In the genomic region with DNA sequence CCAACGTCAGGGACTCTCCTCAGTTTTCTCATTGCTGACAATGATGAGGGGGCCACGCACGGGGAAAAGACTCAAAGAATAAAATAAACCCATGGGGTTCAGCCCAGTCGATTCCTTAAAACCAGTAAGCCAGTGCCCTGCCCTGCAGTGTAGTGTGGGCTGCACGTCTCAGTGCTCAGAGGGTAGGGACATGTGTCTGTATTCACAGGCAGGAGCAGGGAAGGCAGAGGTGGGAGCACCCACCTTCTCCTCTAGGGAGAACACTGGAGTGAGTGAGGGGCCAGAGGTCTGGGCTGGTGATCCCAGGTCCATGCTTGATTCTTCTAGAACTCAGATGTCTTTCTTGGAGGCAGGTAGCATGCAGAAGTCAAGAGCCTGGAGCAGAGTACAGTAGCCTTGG, we compare ENCODE assay signal across 23 cellular contexts.
DNase-seq lines count a peak whose midpoint lies in the region; ATAC-seq and TF ChIP-seq lines count a peak whose summit lies in the region.
"Had no signal": no experiment of that assay in that cellular context is flagged by ENCODE, and none has a peak within 500 bp of the region (broad histone marks: within the 10 kb centered on the region; RNA-seq: fewer than 3 reads in every experiment).

No MANE protein-coding gene starts in this region.

- no peak for TF ChIP-seq CTCF in osteocyte (IDR thresholded peaks at IDR 0.05)

- H3K36me3 Mint-ChIP-seq in osteocyte (ENCODE audit: unreplicated experiment) = no peaks in the 10 kb centered on the region
- H3K36me3 Mint-ChIP-seq in naive thymus-derived CD8-positive, alpha-beta T cell = no peaks in the 10 kb centered on the region

- POLR2A ChIA-PET in naive thymus-derived CD8-positive, alpha-beta T cell (lab: Charles Lee) = no interaction called here

- ATAC-seq in naive thymus-derived CD8-positive, alpha-beta T cell = no peak
- ATAC-seq: GM12878 had no signal

- no peak overlapping the region for H3K4me3 Mint-ChIP-seq in osteocyte (ENCODE audit: unreplicated experiment)
- no peak overlapping the region for H3K4me3 Mint-ChIP-seq in naive thymus-derived CD8-positive, alpha-beta T cell
- H3K4me3 Mint-ChIP-seq: CD4-positive, alpha-beta T cell had no signal

- peak; percentile 15 for DNase-seq in activated CD8-positive, alpha-beta memory T cell treated with anti-CD3 and anti-CD28 coated beads for 24 hours
- DNase-seq in activated CD8-positive, alpha-beta memory T cell treated with anti-CD3 and anti-CD28 coated beads, Interleukin-2, amount 50 U/mL, for 48 hours = no peak
- DNase-seq in ELF-1 (ENCODE audit: low read depth, low spot score) (peak; percentile 0), iPS-NIHi7 (ENCODE audit: extremely low spot score) (peak; percentile 6), osteocyte (ENCODE audit: extremely low spot score, unreplicated experiment) (peak; percentile 36), NCI-H2081 treated with DMSO at 0.1 percent for 48 hours (lab: John Stamatoyannopoulos, UW) (no peak), Kasumi-1 (lab: John Stamatoyannopoulos, UW) (no peak)
- no peak for DNase-seq in naive thymus-derived CD8-positive, alpha-beta T cell
- DNase-seq: AML-193, DMS53, HCEC 1CT, NCI-H1092, NCI-H1417 treated with DMSO at 0.1 percent for 48 hours, NCI-H1694 treated with DMSO at 0.1 percent for 48 hours, NCI-H2081, NCI-H2171, NCI-H226, NCI-H510A, NCI-H69, RPMI8226, SHP77 had no signal

- H3K27me3 Mint-ChIP-seq in osteocyte (ENCODE audit: unreplicated experiment) = no peaks in the 10 kb centered on the region
- peaks cover 9 to 54% (median 26%) of the 10 kb centered on the region in 5 donors for H3K27me3 Mint-ChIP-seq in naive thymus-derived CD8-positive, alpha-beta T cell

- no peak overlapping the region for H3K27ac Mint-ChIP-seq in osteocyte (ENCODE audit: unreplicated experiment)
- no peak overlapping the region for H3K27ac Mint-ChIP-seq in naive thymus-derived CD8-positive, alpha-beta T cell
- H3K27ac Mint-ChIP-seq: CD4-positive, alpha-beta T cell had no signal

- H3K9me3 Mint-ChIP-seq in osteocyte (ENCODE audit: unreplicated experiment) = no peaks in the 10 kb centered on the region
- peaks cover 0 to 4% (median 2%) of the 10 kb centered on the region in 9 donors for H3K9me3 Mint-ChIP-seq in naive thymus-derived CD8-positive, alpha-beta T cell
- H3K9me3 Mint-ChIP-seq: CD4-positive, alpha-beta T cell had no signal

- H3K4me1 Mint-ChIP-seq in osteocyte (ENCODE audit: unreplicated experiment) = no peaks in the 10 kb centered on the region
- no peaks in the 10 kb centered on the region for H3K4me1 Mint-ChIP-seq in naive thymus-derived CD8-positive, alpha-beta T cell

Comparison
In these comparisons a context has a peak if more than half of its experiments do, and no peak if none do; other contexts are left out.
1. DNase-seq: peak in activated CD8-positive, alpha-beta memory T cell treated with anti-CD3 and anti-CD28 coated beads for 24 hours (single experiment), ELF-1 (single experiment), iPS-NIHi7 (single experiment) and osteocyte (single experiment); none in activated CD8-positive, alpha-beta memory T cell treated with anti-CD3 and anti-CD28 coated beads, Interleukin-2, amount 50 U/mL, for 48 hours (single experiment), NCI-H2081 treated with DMSO at 0.1 percent for 48 hours (single experiment), Kasumi-1 (0 of 2) and naive thymus-derived CD8-positive, alpha-beta T cell (0 of 10).